ENCODE assay signal across 8 cellular contexts in the genomic region with DNA sequence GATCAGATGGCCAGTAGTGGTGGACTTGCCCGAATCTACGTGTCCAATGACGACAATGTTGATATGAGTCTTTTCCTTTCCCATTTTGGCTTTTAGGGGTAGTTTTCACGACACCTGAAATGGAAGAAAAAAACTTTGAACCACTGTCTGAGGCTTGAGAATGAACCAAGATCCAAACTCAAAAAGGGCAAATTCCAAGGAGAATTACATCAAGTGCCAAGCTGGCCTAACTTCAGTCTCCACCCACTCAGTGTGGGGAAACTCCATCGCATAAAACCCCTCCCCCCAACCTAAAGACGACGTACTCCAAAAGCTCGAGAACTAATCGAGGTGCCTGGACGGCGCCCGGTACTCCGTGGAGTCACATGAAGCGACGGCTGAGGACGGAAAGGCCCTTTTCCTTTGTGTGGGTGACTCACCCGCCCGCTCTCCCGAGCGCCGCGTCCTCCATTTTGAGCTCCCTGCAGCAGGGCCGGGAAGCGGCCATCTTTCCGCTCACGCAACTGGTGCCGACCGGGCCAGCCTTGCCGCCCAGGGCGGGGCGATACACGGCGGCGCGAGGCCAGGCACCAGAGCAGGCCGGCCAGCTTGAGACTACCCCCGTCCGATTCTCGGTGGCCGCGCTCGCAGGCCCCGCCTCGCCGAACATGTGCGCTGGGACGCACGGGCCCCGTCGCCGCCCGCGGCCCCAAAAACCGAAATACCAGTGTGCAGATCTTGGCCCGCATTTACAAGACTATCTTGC. TPM values are rescaled to one million over a fixed set of nuclear protein-coding genes. Genes with fewer than 3 reads are reported as not detected.
DNase-seq lines count a peak whose midpoint lies in the region; ATAC-seq and TF ChIP-seq lines count a peak whose summit lies in the region.

No MANE protein-coding gene starts in this region.

- peaks cover 45 to 50% of the 10 kb centered on the region in 2 donors for H3K36me3 Mint-ChIP-seq in CD14-positive monocyte
- H3K36me3 Mint-ChIP-seq in activated T-cell treated with anti-CD3 and anti-CD28 coated beads, Interleukin-2, amount 50 U/mL, for 24 hours (ENCODE audit: low read depth), result peaks cover 85% of the 10 kb centered on the region

- CTCF ChIA-PET in HCT116 (lab: Charles Lee) (interaction anchor here (1.0 kb wide), 1 partner anchor 132 kb away, joined by 3 read pairs; no protein-coding TSS in a partner anchor), OCI-LY7 (lab: Charles Lee; ENCODE audit: unreplicated experiment) (no interaction called here)

- no TSS peak for BruUV-seq in HCT116 (replicated peaks; lab: Mats Ljungman, UMichigan)
- BruUV-seq in OCI-LY7 (replicated peaks; lab: Mats Ljungman, UMichigan), result no TSS peak

- H3K4me3 ChIP-seq in HCT116 (replicated peaks in 1 of 2; ENCODE audit: low read depth in 1 of 2, low read length in 2 of 2), result peak overlapping the region; percentile 91 to 99
- peak overlapping the region; percentile 99 for H3K4me3 ChIP-seq in OCI-LY7 (ENCODE audit: low read depth, low read length, poor library complexity, severe bottlenecking)
- peak overlapping the region; percentile 89 to 93 for H3K4me3 ChIP-seq in esophagus (ENCODE audit: low read depth in 1 of 2, low read length in 2 of 2)
- H3K4me3 ChIP-seq in muscle layer of colon (ENCODE audit: low read depth in 1 of 2, low read length in 2 of 2), result peak overlapping the region; percentile 97 to 100

- H3K4me2 ChIP-seq in HCT116 (ENCODE audit: low read length), result peak overlapping the region; percentile 92
- H3K4me2 ChIP-seq in OCI-LY7 (ENCODE audit: low read length), result peak overlapping the region; percentile 99

- H3K4me1 ChIP-seq in HCT116 (ENCODE audit: control insufficient read depth in 1 of 2, insufficient read depth in 2 of 2, low read length in 2 of 2) (peaks cover 18 to 62% of the 10 kb centered on the region in 2 experiments; a peak in 3 of 4 replicates), OCI-LY7 (ENCODE audit: insufficient read depth, low read length, poor library complexity, severe bottlenecking) (peaks cover 40% of the 10 kb centered on the region), esophagus (ENCODE audit: control insufficient read depth in 2 of 2, insufficient read depth in 2 of 2, low read length in 1 of 2) (peaks cover 0 to 2% of the 10 kb centered on the region in 2 donors), muscle layer of colon (ENCODE audit: insufficient read depth, low read length) (peaks cover 44% of the 10 kb centered on the region)

- H3K27me3 ChIP-seq in HCT116 (ENCODE audit: insufficient read depth, low read length) (no peaks in the 10 kb centered on the region), esophagus (ENCODE audit: control insufficient read depth in 1 of 2, insufficient read depth in 2 of 2, low read length in 2 of 2) (no peaks in the 10 kb centered on the region), muscle layer of colon (ENCODE audit: control insufficient read depth in 1 of 2, insufficient read depth in 2 of 2, low read length in 2 of 2) (no peaks in the 10 kb centered on the region)

- POLR2A ChIA-PET in HCT116 (lab: Charles Lee) (interaction anchor here (0.7 to 5.2 kb wide), 22 partner anchors 9 to 177 kb away, joined by 3 to 68 read pairs (median 5); partner anchors contain the start of genes MTO1 and SLC17A5), OCI-LY7 (lab: Charles Lee) (interaction anchor here (0.5 to 1.9 kb wide), 9 partner anchors 9 to 93 kb away, joined by 3 to 9 read pairs (median 4); partner anchors contain the start of gene MTO1)

- intact Hi-C loops in CD14-positive monocyte (cut with micrococcal nuclease), result loop anchor here (2.0 to 10.0 kb wide), 5 partner anchors 55 to 133 kb away; partner anchors contain the start of genes SLC17A5 (in 2 of the 2) and MTO1 (in 1 of the 2)
- intact Hi-C loops in HCT116 (cut with micrococcal nuclease), result loop anchor here (5.0 kb wide), 1 partner anchor 47 kb away; no protein-coding TSS in a partner anchor
- intact Hi-C loops in OCI-LY7 (cut with micrococcal nuclease; ENCODE audit: unreplicated experiment), result loop anchor here (5.0 kb wide), 3 partner anchors 213 to 1767 kb away; partner anchors contain the start of gene KCNQ5

- H3K9me2 ChIP-seq in HCT116 (ENCODE audit: insufficient read depth), result no peaks in the 10 kb centered on the region
- H3K9me2 ChIP-seq in OCI-LY7 (ENCODE audit: insufficient read depth, low read length), result no peaks in the 10 kb centered on the region

- H3K9me3 Mint-ChIP-seq in CD14-positive monocyte, result peaks cover 0 to 2% (median 0%) of the 10 kb centered on the region in 7 donors
- H3K9me3 Mint-ChIP-seq in activated T-cell treated with anti-CD3 and anti-CD28 coated beads, Interleukin-2, amount 50 U/mL, for 24 hours, result no peaks in the 10 kb centered on the region

- H2AFZ ChIP-seq in HCT116 (ENCODE audit: low read depth, low read length, poor library complexity, severe bottlenecking), result no peak overlapping the region
- H2AFZ ChIP-seq in OCI-LY7 (ENCODE audit: low read length), result no peak overlapping the region

- H3K36me3 ChIP-seq in HCT116 (ENCODE audit: control insufficient read depth in 1 of 2, insufficient read depth in 2 of 2, low read length in 2 of 2) (peaks cover 16 to 40% of the 10 kb centered on the region in 2 experiments), OCI-LY7 (ENCODE audit: insufficient read depth, low read length) (peaks cover 55% of the 10 kb centered on the region), esophagus (ENCODE audit: control insufficient read depth in 2 of 2, insufficient read depth in 2 of 2, low read length in 1 of 2) (peaks cover 0 to 10% of the 10 kb centered on the region in 2 donors), muscle layer of colon (ENCODE audit: insufficient read depth, low read length) (peaks cover 41% of the 10 kb centered on the region)

- ATAC-seq in HCT116 (peak; percentile 17), HG02981 (IDR thresholded peaks at IDR 0.05; ENCODE audit: unreplicated experiment) (no peak)

- 0 to 1% methylated on average over 54 to 55 of the region's 55 CpGs for WGBS in esophagus, 2 donors

- H3K79me2 ChIP-seq in HCT116 (ENCODE audit: insufficient read depth, low read length), result peaks cover 52% of the 10 kb centered on the region
- H3K79me2 ChIP-seq in OCI-LY7 (ENCODE audit: insufficient read depth, low read depth, low read length), result peaks cover 50% of the 10 kb centered on the region; the same call in 1 of the 2 replicates

- RAD21 ChIA-PET in HCT116 (lab: Charles Lee; ENCODE audit: low non-redundant PET in 1 of 2, low total read pairs in 2 of 2, uncharacterized antibody in 2 of 2, unreplicated experiment in 2 of 2), result interaction anchor here (0.9 to 1.3 kb wide), 2 partner anchors 60 kb away, joined by 4 to 5 read pairs; no protein-coding TSS in a partner anchor

- H3K27ac Mint-ChIP-seq in CD14-positive monocyte, result peak overlapping the region; percentile 96 to 100 (median 99)
- H3K27ac Mint-ChIP-seq in activated T-cell treated with anti-CD3 and anti-CD28 coated beads, Interleukin-2, amount 50 U/mL, for 24 hours, result peak overlapping the region; percentile 99

- peaks cover 56% of the 10 kb centered on the region for H3K4me1 Mint-ChIP-seq in CD14-positive monocyte
- peaks cover 42% of the 10 kb centered on the region for H3K4me1 Mint-ChIP-seq in activated T-cell treated with anti-CD3 and anti-CD28 coated beads, Interleukin-2, amount 50 U/mL, for 24 hours (ENCODE audit: low read depth)

- peaks cover 0 to 3% (median 3%) of the 10 kb centered on the region in 3 donors for H3K27me3 Mint-ChIP-seq in CD14-positive monocyte (ENCODE audit: low read depth in 3 of 3)
- no peaks in the 10 kb centered on the region for H3K27me3 Mint-ChIP-seq in activated T-cell treated with anti-CD3 and anti-CD28 coated beads, Interleukin-2, amount 50 U/mL, for 24 hours

- no peak for TF ChIP-seq POLR2A in HCT116 (IDR thresholded peaks at IDR 0.05; ENCODE audit: borderline replicate concordance, extremely low read depth, insufficient read depth, insufficient read length)

- TF ChIP-seq CTCF in CD14-positive monocyte (IDR thresholded peaks at IDR 0.05), result no peak
- no peak for TF ChIP-seq CTCF in HCT116 (IDR thresholded peaks at IDR 0.05 in 2 of 3, conservative IDR thresholded peaks at IDR 0.05 in 1 of 3; ENCODE audit: borderline replicate concordance in 1 of 3, insufficient read depth in 1 of 3, low read depth in 2 of 3, low read length in 2 of 3)
- TF ChIP-seq CTCF in OCI-LY7 (conservative IDR thresholded peaks at IDR 0.05; ENCODE audit: low read length), result no peak

- H4K20me1 ChIP-seq in HCT116 (ENCODE audit: insufficient read depth) (peaks cover 16% of the 10 kb centered on the region; the same call in 1 of the 2 replicates), OCI-LY7 (ENCODE audit: insufficient read depth, low read length) (peaks cover 23% of the 10 kb centered on the region)

- H3K27ac ChIP-seq in HCT116 (ENCODE audit: low read depth, low read length) (peak overlapping the region; percentile 92), OCI-LY7 (ENCODE audit: low read depth, low read length, poor library complexity, severe bottlenecking) (peak overlapping the region; percentile 97), esophagus (ENCODE audit: low read depth in 2 of 2, low read length in 1 of 2) (peak overlapping the region; percentile 99 to 100), muscle layer of colon (ENCODE audit: low read depth, low read length) (peak overlapping the region; percentile 100)

- TF ChIP-seq RAD21 in HCT116 (IDR thresholded peaks at IDR 0.05; ENCODE audit: low read depth), result no peak

- no peaks in the 10 kb centered on the region for H3K9me3 ChIP-seq in HCT116 (ENCODE audit: control insufficient read depth in 1 of 2, insufficient read depth in 1 of 2, low read depth in 1 of 2, low read length in 2 of 2)
- H3K9me3 ChIP-seq in OCI-LY7 (ENCODE audit: low read length), result no peaks in the 10 kb centered on the region
- H3K9me3 ChIP-seq in esophagus (ENCODE audit: control insufficient read depth in 2 of 2, insufficient read depth in 1 of 2, low read depth in 1 of 2, low read length in 1 of 2), result no peaks in the 10 kb centered on the region
- H3K9me3 ChIP-seq in muscle layer of colon (ENCODE audit: low read length), result no peaks in the 10 kb centered on the region

- DNase-seq in CD14-positive monocyte (ENCODE audit: low spot score) (peak; percentile 95), HCT116 (ENCODE audit: low read depth, low spot score) (no peak), OCI-LY7 (ENCODE audit: low spot score) (peak; percentile 78)
- DNase-seq in activated T-cell treated with anti-CD3 and anti-CD28 coated beads, Interleukin-2, amount 50 U/mL, for 24 hours, result peak; percentile 90
- peak; percentile 69 for DNase-seq in stimulated activated CD8-positive, alpha-beta memory T cell treated with anti-CD3 and anti-CD28 coated beads, Interleukin-4, amount 100 ng/mL, for 24 hours (ENCODE audit: low read depth)

- peak overlapping the region; percentile 95 to 96 for H3K4me3 Mint-ChIP-seq in CD14-positive monocyte
- H3K4me3 Mint-ChIP-seq in activated T-cell treated with anti-CD3 and anti-CD28 coated beads, Interleukin-2, amount 50 U/mL, for 24 hours, result peak overlapping the region; percentile 95

- H3K9ac ChIP-seq in HCT116 (ENCODE audit: low read length), result peak overlapping the region; percentile 100
- peak overlapping the region; percentile 98 for H3K9ac ChIP-seq in muscle layer of colon (ENCODE audit: low read length)

RNA-seq across cellular contexts. Expression of gene EEF1A1, which starts 0.7 kb away (rescaled TPM):
- polyA plus RNA-seq in CD14-positive monocyte (1,000 to 10,000 TPM; 5,292 to 5,586 TPM), esophagus (1,000 to 10,000 TPM; 5,932 to 7,853 TPM)
- total RNA-seq in HCT116 (2021; ENCODE audit: unreplicated experiment) (12,560 TPM), OCI-LY7 (2022) (8,197 and 8,593 TPM in 2 replicates)
- polyA plus RNA-seq in HCT116 (2012), result 13,732 and 15,309 TPM in 2 replicates
- total RNA-seq in OCI-LY7 (2014; rRNA removed; shearing (Covaris generic)), result 8,152 and 8,173 TPM in 2 replicates

RNA-seq across cellular contexts. Expression of gene MTO1, which starts 58.6 kb away (rescaled TPM):
- polyA plus RNA-seq in CD14-positive monocyte (10 to 100 TPM in 1 of 2 donors, 1 to 10 TPM in 1; 8.0 to 14.4 TPM), esophagus (10 to 100 TPM; 11.8 to 15.8 TPM)
- total RNA-seq in HCT116 (2021; ENCODE audit: unreplicated experiment) (40.1 TPM), OCI-LY7 (2022) (72.5 and 90.3 TPM in 2 replicates)
- polyA plus RNA-seq in HCT116 (2012), result 27.3 and 30.4 TPM in 2 replicates
- 44.0 and 63.8 TPM in 2 replicates for total RNA-seq in OCI-LY7 (2014; rRNA removed; shearing (Covaris generic))
